ENCODE assay signal across 8 cellular contexts in the genomic region with DNA sequence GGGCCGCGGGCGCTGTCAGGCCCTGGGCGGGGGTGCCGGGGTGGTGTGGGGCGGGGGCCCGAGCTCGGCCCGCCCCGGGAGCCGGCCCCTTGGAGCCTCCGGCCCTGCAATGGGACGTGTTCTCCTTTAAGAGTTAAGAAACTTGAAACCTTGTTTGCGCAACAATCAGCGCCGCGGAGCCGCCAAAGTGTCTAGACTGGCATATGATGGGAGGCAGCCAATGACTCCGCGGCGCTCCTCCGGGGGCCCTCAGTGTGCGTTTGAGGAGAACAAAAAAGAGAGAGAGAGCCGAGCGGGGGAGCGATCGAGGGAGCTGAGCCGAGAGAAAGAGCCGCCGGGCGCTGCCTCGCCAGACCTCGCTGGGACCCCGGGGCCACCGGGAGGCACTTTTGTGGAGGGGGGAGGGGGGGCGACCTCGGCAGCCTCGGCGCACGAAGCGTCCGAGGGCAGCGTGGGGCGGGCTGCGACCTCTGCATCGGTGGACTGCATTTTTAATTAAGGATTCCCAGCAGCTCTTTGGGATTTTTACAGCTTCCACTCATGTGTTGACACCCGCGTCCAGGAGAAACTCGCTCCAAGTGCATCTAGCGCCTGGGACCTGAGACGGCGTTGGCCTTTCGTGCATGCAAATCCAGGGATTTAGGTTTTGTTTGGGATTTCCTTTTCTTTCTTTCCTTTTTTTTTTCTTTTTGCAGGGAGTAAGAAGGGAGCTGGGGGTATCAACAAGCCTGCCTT. TPM values are rescaled to one million over a fixed set of nuclear protein-coding genes. Genes with fewer than 3 reads are reported as not detected.
A peak's percentile ranks its signal among the peaks of the same experiment; 100 is the strongest.
DNase-seq lines count a peak whose midpoint lies in the region; ATAC-seq and TF ChIP-seq lines count a peak whose summit lies in the region.

TSS of gene SMAD6 (plus strand) at position 202 of the 735 bp plus-strand sequence. CDS start 1,023 bp downstream, outside the sequence.

- 1% methylated on average over 50 to 53 of the region's 53 CpGs for WGBS in esophagus, 2 donors

- POLR2A ChIA-PET in Panc1 (lab: Charles Lee), result interaction anchor here (0.6 to 1.0 kb wide), 7 partner anchors 12 to 389 kb away, joined by 3 to 18 read pairs (median 5); no protein-coding TSS in a partner anchor

- peak; percentile 91 for DNase-seq in GM12865 (ENCODE audit: low read depth)
- DNase-seq in KG1 (lab: John Stamatoyannopoulos, UW), result peak; percentile 90
- DNase-seq in Panc1 (ENCODE audit: low read depth, low spot score), result no peak
- DNase-seq in activated T-cell treated with anti-CD3 and anti-CD28 coated beads, Interleukin-2, amount 50 U/mL, for 24 hours, result peak; percentile 80
- peak; percentile 95 for DNase-seq in mucosa of gallbladder (ENCODE audit: low spot score)
- peak; percentile 47 to 71 for DNase-seq in stimulated activated CD8-positive, alpha-beta memory T cell treated with anti-CD3 and anti-CD28 coated beads, Interleukin-2, amount 100 ng/mL, for 48 hours (ENCODE audit: low read depth in 2 of 2)
- DNase-seq in cerebellar nuclear complex (lab: John Stamatoyannopoulos, UW), result no peak

- H3K4me3 ChIP-seq in GM12865 (ENCODE audit: low read depth, low read length) (peak within 1 kb of the TSS; percentile 70), Panc1 (ENCODE audit: low read depth in 2 of 2, low read length in 2 of 2) (peak within 1 kb of the TSS; percentile 91 to 97), esophagus (ENCODE audit: low read depth in 1 of 2, low read length in 2 of 2) (peak within 1 kb of the TSS; percentile 57 to 63)

- peaks cover 20% of the 10 kb centered on the region for H3K4me1 Mint-ChIP-seq in activated T-cell treated with anti-CD3 and anti-CD28 coated beads, Interleukin-2, amount 50 U/mL, for 24 hours (ENCODE audit: low read depth)

- no TSS peak for BruUV-seq in Panc1 (replicated peaks; lab: Mats Ljungman, UMichigan)

- TF ChIP-seq CTCF in GM12865 (IDR thresholded peaks at IDR 0.05; ENCODE audit: insufficient read depth, low read depth, low read length, missing control alignments) (no peak), Panc1 (IDR thresholded peaks at IDR 0.05) (no peak)

- in situ Hi-C loops in Panc1 (cut with HindIII; ENCODE audit: low pct_unique_long_range_greater_than_20kb, low sequenced_read_pairs), result no loop called here

- H3K27ac ChIP-seq in Panc1 (ENCODE audit: low read length), result peak within 1 kb of the TSS; percentile 99
- H3K27ac ChIP-seq in esophagus (ENCODE audit: low read depth in 2 of 2, low read length in 1 of 2), result peak within 1 kb of the TSS; percentile 77 to 78

- peak within 1 kb of the TSS; percentile 82 for H3K4me3 Mint-ChIP-seq in activated T-cell treated with anti-CD3 and anti-CD28 coated beads, Interleukin-2, amount 50 U/mL, for 24 hours

- H3K36me3 Mint-ChIP-seq in activated T-cell treated with anti-CD3 and anti-CD28 coated beads, Interleukin-2, amount 50 U/mL, for 24 hours (ENCODE audit: low read depth), result no peaks in the 10 kb centered on the region

- peaks cover 31% of the 10 kb centered on the region for H3K27me3 Mint-ChIP-seq in activated T-cell treated with anti-CD3 and anti-CD28 coated beads, Interleukin-2, amount 50 U/mL, for 24 hours

- no peaks in the 10 kb centered on the region for H3K36me3 ChIP-seq in Panc1 (ENCODE audit: control insufficient read depth, insufficient read depth, low read length)
- no peaks in the 10 kb centered on the region for H3K36me3 ChIP-seq in esophagus (ENCODE audit: control insufficient read depth in 2 of 2, insufficient read depth in 2 of 2, low read length in 1 of 2)

- no peaks in the 10 kb centered on the region for H3K9me3 Mint-ChIP-seq in activated T-cell treated with anti-CD3 and anti-CD28 coated beads, Interleukin-2, amount 50 U/mL, for 24 hours

- ATAC-seq in Panc1, result peak; percentile 76

- H3K27me3 ChIP-seq in Panc1 (ENCODE audit: control insufficient read depth, insufficient read depth, low read length) (no peaks in the 10 kb centered on the region), esophagus (ENCODE audit: control insufficient read depth in 1 of 2, insufficient read depth in 2 of 2, low read length in 2 of 2) (no peaks in the 10 kb centered on the region)

- H3K4me1 ChIP-seq in Panc1 (ENCODE audit: control insufficient read depth, insufficient read depth, low read length) (peaks cover 49% of the 10 kb centered on the region), esophagus (ENCODE audit: control insufficient read depth in 2 of 2, insufficient read depth in 2 of 2, low read length in 1 of 2) (peaks cover 1 to 7% of the 10 kb centered on the region in 2 donors)

- CTCF ChIA-PET in Panc1 (lab: Charles Lee), result interaction anchor here (0.7 to 0.8 kb wide), 3 partner anchors 66 to 240 kb away, joined by 3 to 4 read pairs (median 3); no protein-coding TSS in a partner anchor

- H3K9me3 ChIP-seq in Panc1 (ENCODE audit: control insufficient read depth, insufficient read depth, low read depth, low read length) (no peaks in the 10 kb centered on the region), esophagus (ENCODE audit: control insufficient read depth in 2 of 2, insufficient read depth in 1 of 2, low read depth in 1 of 2, low read length in 1 of 2) (no peaks in the 10 kb centered on the region)

- H3K27ac Mint-ChIP-seq in activated T-cell treated with anti-CD3 and anti-CD28 coated beads, Interleukin-2, amount 50 U/mL, for 24 hours, result peak within 1 kb of the TSS; percentile 80

- intact Hi-C loops in Panc1 (cut with micrococcal nuclease; ENCODE audit: unreplicated experiment), result no loop called here

RNA-seq across cellular contexts. Expression of gene SMAD6, which starts in this region (rescaled TPM):
- total RNA-seq in Panc1 (2021; ENCODE audit: unreplicated experiment), result 45.9 TPM
- 52.1 TPM for polyA plus RNA-seq in Panc1 (2012; ENCODE audit: insufficient read length)
- polyA plus RNA-seq in esophagus, result 1 to 10 TPM in 1 of 2 donors, under 1 TPM in 1; 0.75 to 1.6 TPM
- total RNA-seq in mucosa of gallbladder, result 50.5 TPM

Comparison
In these comparisons a context has a peak if more than half of its experiments do, and no peak if none do; other contexts are left out.
1. DNase-seq: peak in GM12865 (single experiment), KG1 (single experiment), activated T-cell treated with anti-CD3 and anti-CD28 coated beads, Interleukin-2, amount 50 U/mL, for 24 hours (single experiment), mucosa of gallbladder (single experiment) and stimulated activated CD8-positive, alpha-beta memory T cell treated with anti-CD3 and anti-CD28 coated beads, Interleukin-2, amount 100 ng/mL, for 48 hours (2 of 2); none in Panc1 (single experiment) and cerebellar nuclear complex (0 of 2).
2. Peak in every context shown above with its lines, with median percentiles within 50 percentile points of each other: H3K4me3 ChIP-seq.